1 cellular context compared by ENCODE assay signal in the genomic region with DNA sequence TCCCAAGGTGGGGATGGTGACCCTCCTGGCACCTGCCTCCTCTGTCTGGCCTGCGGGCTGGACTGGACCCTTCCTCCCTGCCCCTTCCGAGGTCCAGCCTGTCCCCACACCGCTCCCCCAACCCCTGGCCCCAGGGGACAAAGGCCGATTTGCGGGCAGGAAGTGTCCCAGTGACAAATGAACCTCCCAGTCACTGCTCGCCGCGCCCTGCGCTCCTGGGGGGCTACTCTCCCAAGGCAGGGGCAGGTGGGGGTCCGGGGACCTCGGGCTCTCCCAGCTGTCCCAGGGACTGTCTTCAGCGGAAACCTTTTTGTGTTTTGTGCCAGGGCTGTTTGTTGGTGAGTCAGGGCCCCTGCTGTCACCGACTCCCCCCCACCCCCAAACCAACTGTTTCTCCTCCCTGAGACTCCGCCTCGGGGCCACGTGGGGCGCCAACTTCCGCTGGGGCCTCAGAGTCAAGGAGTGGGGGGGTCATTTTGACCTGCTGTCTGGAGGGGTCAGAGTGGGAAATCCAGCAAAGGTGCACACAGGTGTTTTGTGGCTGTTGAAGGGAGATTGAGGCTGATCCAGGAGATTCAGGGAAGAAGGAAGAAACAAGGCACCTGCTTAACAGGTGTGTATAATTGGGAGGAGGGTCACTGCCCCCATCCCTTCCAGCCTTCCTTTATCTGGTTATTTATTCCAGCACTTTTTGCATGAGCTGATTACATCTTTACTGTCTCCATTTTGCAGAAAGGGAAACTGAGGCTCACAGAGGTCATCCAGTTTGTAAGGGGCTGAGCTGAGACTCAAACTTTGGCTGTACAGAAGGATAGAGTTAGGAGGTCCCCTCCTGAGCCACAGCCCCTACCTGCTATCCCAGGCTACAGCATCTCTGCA.
TF ChIP-seq lines count a peak whose summit lies in the region.

No MANE protein-coding gene starts in this region.

TF ChIP-seq in K562, 482 proteins besides CTCF, POLR2A, EP300 and RAD21 (continued from another document and continues in another):
- TF ChIP-seq, protein P1, sequence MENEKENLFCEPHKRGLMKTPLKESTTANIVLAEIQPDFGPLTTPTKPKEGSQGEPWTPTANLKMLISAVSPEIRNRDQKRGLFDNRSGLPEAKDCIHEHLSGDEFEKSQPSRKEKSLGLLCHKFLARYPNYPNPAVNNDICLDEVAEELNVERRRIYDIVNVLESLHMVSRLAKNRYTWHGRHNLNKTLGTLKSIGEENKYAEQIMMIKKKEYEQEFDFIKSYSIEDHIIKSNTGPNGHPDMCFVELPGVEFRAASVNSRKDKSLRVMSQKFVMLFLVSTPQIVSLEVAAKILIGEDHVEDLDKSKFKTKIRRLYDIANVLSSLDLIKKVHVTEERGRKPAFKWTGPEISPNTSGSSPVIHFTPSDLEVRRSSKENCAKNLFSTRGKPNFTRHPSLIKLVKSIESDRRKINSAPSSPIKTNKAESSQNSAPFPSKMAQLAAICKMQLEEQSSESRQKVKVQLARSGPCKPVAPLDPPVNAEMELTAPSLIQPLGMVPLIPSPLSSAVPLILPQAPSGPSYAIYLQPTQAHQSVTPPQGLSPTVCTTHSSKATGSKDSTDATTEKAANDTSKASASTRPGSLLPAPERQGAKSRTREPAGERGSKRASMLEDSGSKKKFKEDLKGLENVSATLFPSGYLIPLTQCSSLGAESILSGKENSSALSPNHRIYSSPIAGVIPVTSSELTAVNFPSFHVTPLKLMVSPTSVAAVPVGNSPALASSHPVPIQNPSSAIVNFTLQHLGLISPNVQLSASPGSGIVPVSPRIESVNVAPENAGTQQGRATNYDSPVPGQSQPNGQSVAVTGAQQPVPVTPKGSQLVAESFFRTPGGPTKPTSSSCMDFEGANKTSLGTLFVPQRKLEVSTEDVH (IDR thresholded peaks at IDR 0.05; ENCODE audit: low read depth, partially characterized antibody) = no peak
- TF ChIP-seq TGIF2 (CRISPR knock-in tag; IDR thresholded peaks at IDR 0.05) (peak; percentile 91), ARNT (IDR thresholded peaks at IDR 0.05) (peak in 1 of 2 experiments; percentile 28; a peak in 1 of 4 replicates), MCM7 (IDR thresholded peaks at IDR 0.05) (no peak), FOS (IDR thresholded peaks at IDR 0.05; ENCODE audit: extremely low read depth, insufficient read length) (no peak), DMBX1 (CRISPR knock-in tag; IDR thresholded peaks at IDR 0.05; ENCODE audit: borderline replicate concordance) (no peak), ZNF274 (IDR thresholded peaks at IDR 0.05; ENCODE audit: borderline replicate concordance, low read depth, low read length) (no peak), PHB2 (IDR thresholded peaks at IDR 0.05; ENCODE audit: low read depth) (no peak), POU5F1 (IDR thresholded peaks at IDR 0.05; ENCODE audit: borderline replicate concordance, low read depth, low read length, partially characterized antibody) (no peak), BDP1 (IDR thresholded peaks at IDR 0.05; ENCODE audit: insufficient read depth, insufficient read length) (no peak), KLF13 (tag; IDR thresholded peaks at IDR 0.05; ENCODE audit: borderline replicate concordance, low read depth) (no peak), PRPF4 (IDR thresholded peaks at IDR 0.05; ENCODE audit: insufficient read depth, low read depth, low read length, poor library complexity, severe bottlenecking) (no peak), MCM3 (IDR thresholded peaks at IDR 0.05) (no peak), JUN (IDR thresholded peaks at IDR 0.05; ENCODE audit: borderline replicate concordance, low read depth, low read length) (peak; percentile 41; the same call in 1 of the 2 replicates), JUN (CRISPR knock-in tag; IDR thresholded peaks at IDR 0.05; ENCODE audit: borderline replicate concordance) (no peak), DACH1 (IDR thresholded peaks at IDR 0.05; ENCODE audit: partially characterized antibody) (no peak), ZNF12 (CRISPR knock-in tag; IDR thresholded peaks at IDR 0.05) (no peak), ZNF778 (CRISPR knock-in tag; IDR thresholded peaks at IDR 0.05) (no peak), DDX20 (tag; IDR thresholded peaks at IDR 0.05; ENCODE audit: low read depth) (no peak), MAZ (CRISPR knock-in tag; conservative IDR thresholded peaks at IDR 0.05 in 1 of 2, IDR thresholded peaks at IDR 0.05 in 1 of 2) (peak; percentile 33 to 80), ZFP1 (CRISPR knock-in tag; IDR thresholded peaks at IDR 0.05) (no peak), CCNT2 (IDR thresholded peaks at IDR 0.05; ENCODE audit: borderline replicate concordance, extremely low read depth, insufficient read length, low read depth, low read length) (no peak), NEUROD1 (IDR thresholded peaks at IDR 0.05; ENCODE audit: borderline replicate concordance, low read depth, low read length, partially characterized antibody) (peak; percentile 58), HNRNPL (IDR thresholded peaks at IDR 0.05; ENCODE audit: low read depth, low read length) (no peak), KLF1 (tag; IDR thresholded peaks at IDR 0.05) (no peak), SMC3 (conservative IDR thresholded peaks at IDR 0.05; ENCODE audit: insufficient read depth, low read depth, low read length) (no peak), ZNF584 (CRISPR knock-in tag; IDR thresholded peaks at IDR 0.05; ENCODE audit: low read depth) (no peak), ERF (CRISPR knock-in tag; IDR thresholded peaks at IDR 0.05) (no peak), TRIM24 (IDR thresholded peaks at IDR 0.05) (no peak)
- TF ChIP-seq, protein P2, sequence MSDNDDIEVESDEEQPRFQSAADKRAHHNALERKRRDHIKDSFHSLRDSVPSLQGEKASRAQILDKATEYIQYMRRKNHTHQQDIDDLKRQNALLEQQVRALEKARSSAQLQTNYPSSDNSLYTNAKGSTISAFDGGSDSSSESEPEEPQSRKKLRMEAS (CRISPR knock-in tag; IDR thresholded peaks at IDR 0.05) = peak; percentile 92
- TF ChIP-seq, protein P3, sequence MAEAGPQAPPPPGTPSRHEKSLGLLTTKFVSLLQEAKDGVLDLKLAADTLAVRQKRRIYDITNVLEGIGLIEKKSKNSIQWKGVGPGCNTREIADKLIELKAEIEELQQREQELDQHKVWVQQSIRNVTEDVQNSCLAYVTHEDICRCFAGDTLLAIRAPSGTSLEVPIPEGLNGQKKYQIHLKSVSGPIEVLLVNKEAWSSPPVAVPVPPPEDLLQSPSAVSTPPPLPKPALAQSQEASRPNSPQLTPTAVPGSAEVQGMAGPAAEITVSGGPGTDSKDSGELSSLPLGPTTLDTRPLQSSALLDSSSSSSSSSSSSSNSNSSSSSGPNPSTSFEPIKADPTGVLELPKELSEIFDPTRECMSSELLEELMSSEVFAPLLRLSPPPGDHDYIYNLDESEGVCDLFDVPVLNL (CRISPR knock-in tag; IDR thresholded peaks at IDR 0.05; ENCODE audit: low read depth) = no peak
- TF ChIP-seq, protein P4, sequence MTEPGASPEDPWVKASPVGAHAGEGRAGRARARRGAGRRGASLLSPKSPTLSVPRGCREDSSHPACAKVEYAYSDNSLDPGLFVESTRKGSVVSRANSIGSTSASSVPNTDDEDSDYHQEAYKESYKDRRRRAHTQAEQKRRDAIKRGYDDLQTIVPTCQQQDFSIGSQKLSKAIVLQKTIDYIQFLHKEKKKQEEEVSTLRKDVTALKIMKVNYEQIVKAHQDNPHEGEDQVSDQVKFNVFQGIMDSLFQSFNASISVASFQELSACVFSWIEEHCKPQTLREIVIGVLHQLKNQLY (CRISPR knock-in tag; conservative IDR thresholded peaks at IDR 0.05) = no peak
- TF ChIP-seq, protein P5, sequence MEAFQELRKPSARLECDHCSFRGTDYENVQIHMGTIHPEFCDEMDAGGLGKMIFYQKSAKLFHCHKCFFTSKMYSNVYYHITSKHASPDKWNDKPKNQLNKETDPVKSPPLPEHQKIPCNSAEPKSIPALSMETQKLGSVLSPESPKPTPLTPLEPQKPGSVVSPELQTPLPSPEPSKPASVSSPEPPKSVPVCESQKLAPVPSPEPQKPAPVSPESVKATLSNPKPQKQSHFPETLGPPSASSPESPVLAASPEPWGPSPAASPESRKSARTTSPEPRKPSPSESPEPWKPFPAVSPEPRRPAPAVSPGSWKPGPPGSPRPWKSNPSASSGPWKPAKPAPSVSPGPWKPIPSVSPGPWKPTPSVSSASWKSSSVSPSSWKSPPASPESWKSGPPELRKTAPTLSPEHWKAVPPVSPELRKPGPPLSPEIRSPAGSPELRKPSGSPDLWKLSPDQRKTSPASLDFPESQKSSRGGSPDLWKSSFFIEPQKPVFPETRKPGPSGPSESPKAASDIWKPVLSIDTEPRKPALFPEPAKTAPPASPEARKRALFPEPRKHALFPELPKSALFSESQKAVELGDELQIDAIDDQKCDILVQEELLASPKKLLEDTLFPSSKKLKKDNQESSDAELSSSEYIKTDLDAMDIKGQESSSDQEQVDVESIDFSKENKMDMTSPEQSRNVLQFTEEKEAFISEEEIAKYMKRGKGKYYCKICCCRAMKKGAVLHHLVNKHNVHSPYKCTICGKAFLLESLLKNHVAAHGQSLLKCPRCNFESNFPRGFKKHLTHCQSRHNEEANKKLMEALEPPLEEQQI (IDR thresholded peaks at IDR 0.05) = no peak
- TF ChIP-seq, protein P6, sequence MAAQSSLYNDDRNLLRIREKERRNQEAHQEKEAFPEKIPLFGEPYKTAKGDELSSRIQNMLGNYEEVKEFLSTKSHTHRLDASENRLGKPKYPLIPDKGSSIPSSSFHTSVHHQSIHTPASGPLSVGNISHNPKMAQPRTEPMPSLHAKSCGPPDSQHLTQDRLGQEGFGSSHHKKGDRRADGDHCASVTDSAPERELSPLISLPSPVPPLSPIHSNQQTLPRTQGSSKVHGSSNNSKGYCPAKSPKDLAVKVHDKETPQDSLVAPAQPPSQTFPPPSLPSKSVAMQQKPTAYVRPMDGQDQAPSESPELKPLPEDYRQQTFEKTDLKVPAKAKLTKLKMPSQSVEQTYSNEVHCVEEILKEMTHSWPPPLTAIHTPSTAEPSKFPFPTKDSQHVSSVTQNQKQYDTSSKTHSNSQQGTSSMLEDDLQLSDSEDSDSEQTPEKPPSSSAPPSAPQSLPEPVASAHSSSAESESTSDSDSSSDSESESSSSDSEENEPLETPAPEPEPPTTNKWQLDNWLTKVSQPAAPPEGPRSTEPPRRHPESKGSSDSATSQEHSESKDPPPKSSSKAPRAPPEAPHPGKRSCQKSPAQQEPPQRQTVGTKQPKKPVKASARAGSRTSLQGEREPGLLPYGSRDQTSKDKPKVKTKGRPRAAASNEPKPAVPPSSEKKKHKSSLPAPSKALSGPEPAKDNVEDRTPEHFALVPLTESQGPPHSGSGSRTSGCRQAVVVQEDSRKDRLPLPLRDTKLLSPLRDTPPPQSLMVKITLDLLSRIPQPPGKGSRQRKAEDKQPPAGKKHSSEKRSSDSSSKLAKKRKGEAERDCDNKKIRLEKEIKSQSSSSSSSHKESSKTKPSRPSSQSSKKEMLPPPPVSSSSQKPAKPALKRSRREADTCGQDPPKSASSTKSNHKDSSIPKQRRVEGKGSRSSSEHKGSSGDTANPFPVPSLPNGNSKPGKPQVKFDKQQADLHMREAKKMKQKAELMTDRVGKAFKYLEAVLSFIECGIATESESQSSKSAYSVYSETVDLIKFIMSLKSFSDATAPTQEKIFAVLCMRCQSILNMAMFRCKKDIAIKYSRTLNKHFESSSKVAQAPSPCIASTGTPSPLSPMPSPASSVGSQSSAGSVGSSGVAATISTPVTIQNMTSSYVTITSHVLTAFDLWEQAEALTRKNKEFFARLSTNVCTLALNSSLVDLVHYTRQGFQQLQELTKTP (IDR thresholded peaks at IDR 0.05; ENCODE audit: low read depth in 1 of 2, partially characterized antibody in 2 of 2) = no peak
- TF ChIP-seq, protein P7, sequence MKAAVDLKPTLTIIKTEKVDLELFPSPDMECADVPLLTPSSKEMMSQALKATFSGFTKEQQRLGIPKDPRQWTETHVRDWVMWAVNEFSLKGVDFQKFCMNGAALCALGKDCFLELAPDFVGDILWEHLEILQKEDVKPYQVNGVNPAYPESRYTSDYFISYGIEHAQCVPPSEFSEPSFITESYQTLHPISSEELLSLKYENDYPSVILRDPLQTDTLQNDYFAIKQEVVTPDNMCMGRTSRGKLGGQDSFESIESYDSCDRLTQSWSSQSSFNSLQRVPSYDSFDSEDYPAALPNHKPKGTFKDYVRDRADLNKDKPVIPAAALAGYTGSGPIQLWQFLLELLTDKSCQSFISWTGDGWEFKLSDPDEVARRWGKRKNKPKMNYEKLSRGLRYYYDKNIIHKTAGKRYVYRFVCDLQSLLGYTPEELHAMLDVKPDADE (conservative IDR thresholded peaks at IDR 0.05; ENCODE audit: control insufficient read depth, low read depth, low read length) = no peak
- TF ChIP-seq, protein P8, sequence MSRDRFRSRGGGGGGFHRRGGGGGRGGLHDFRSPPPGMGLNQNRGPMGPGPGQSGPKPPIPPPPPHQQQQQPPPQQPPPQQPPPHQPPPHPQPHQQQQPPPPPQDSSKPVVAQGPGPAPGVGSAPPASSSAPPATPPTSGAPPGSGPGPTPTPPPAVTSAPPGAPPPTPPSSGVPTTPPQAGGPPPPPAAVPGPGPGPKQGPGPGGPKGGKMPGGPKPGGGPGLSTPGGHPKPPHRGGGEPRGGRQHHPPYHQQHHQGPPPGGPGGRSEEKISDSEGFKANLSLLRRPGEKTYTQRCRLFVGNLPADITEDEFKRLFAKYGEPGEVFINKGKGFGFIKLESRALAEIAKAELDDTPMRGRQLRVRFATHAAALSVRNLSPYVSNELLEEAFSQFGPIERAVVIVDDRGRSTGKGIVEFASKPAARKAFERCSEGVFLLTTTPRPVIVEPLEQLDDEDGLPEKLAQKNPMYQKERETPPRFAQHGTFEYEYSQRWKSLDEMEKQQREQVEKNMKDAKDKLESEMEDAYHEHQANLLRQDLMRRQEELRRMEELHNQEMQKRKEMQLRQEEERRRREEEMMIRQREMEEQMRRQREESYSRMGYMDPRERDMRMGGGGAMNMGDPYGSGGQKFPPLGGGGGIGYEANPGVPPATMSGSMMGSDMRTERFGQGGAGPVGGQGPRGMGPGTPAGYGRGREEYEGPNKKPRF (IDR thresholded peaks at IDR 0.05; ENCODE audit: low read depth, low read length) = no peak
- TF ChIP-seq, protein P9, sequence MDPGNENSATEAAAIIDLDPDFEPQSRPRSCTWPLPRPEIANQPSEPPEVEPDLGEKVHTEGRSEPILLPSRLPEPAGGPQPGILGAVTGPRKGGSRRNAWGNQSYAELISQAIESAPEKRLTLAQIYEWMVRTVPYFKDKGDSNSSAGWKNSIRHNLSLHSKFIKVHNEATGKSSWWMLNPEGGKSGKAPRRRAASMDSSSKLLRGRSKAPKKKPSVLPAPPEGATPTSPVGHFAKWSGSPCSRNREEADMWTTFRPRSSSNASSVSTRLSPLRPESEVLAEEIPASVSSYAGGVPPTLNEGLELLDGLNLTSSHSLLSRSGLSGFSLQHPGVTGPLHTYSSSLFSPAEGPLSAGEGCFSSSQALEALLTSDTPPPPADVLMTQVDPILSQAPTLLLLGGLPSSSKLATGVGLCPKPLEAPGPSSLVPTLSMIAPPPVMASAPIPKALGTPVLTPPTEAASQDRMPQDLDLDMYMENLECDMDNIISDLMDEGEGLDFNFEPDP (CRISPR knock-in tag; IDR thresholded peaks at IDR 0.05) = no peak
